Comparison of ENCODE assay signal across 16 cellular contexts in the genomic region with DNA sequence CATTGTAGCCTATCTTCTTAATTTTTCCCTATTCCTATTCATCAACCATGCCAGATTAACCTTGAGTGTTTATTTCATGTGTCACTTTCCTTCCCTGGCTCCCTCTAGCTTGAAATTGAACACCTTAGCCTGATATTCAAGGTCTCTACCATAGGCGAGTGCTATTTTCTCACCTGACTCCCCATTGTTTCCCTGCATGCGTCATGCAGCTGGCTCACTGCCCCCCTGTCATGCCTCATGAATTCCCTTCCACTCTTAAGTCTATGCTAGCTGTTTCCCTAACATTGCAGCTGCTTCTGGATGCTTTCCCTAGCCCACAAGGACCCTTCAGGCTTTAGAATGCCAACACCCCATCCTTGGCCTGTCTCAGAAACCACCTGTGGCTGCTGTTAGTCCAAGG. TPM values are rescaled to one million over a fixed set of nuclear protein-coding genes. Genes with fewer than 3 reads are reported as not detected.
DNase-seq lines count a peak whose midpoint lies in the region; ATAC-seq, FAIRE-seq and TF ChIP-seq lines count a peak whose summit lies in the region.
"Had no signal": no experiment of that assay in that cellular context is flagged by ENCODE, and none has a peak within 500 bp of the region (broad histone marks: within the 10 kb centered on the region; RNA-seq: fewer than 3 reads in every experiment).

No MANE protein-coding gene starts in this region.

- no peaks in the 10 kb centered on the region for H3K36me3 Mint-ChIP-seq in astrocyte (ENCODE audit: low read depth, unreplicated experiment)

- H3K9me3 Mint-ChIP-seq in astrocyte (ENCODE audit: unreplicated experiment): no peaks in the 10 kb centered on the region
- H3K9me3 Mint-ChIP-seq: activated naive CD8-positive, alpha-beta T cell treated with anti-CD3 and anti-CD28 coated beads, Interleukin-2, amount 50 U/mL, for 24 hours had no signal

- peaks cover 5% of the 10 kb centered on the region for H3K4me1 Mint-ChIP-seq in astrocyte (ENCODE audit: low read depth, unreplicated experiment)

- no peak overlapping the region for H3K9ac ChIP-seq in astrocyte (ENCODE audit: low read length)

- no peak for ATAC-seq in GM21447 (IDR thresholded peaks at IDR 0.05; ENCODE audit: unreplicated experiment)
- no peak for ATAC-seq in GM19452 (IDR thresholded peaks at IDR 0.05; ENCODE audit: unreplicated experiment)
- ATAC-seq in HG02763 (IDR thresholded peaks at IDR 0.05; ENCODE audit: unreplicated experiment): no peak
- ATAC-seq: activated naive CD8-positive, alpha-beta T cell treated with anti-CD3 and anti-CD28 coated beads, Interleukin-2, amount 50 U/mL, for 24 hours had no signal

- H3K79me2 ChIP-seq in astrocyte (ENCODE audit: insufficient read depth, low read length): no peaks in the 10 kb centered on the region

- TF ChIP-seq CTCF in astrocyte (IDR thresholded peaks at IDR 0.05; ENCODE audit: insufficient read depth, low read depth, low read length): no peak

- no peaks in the 10 kb centered on the region for H3K4me1 ChIP-seq in astrocyte (ENCODE audit: insufficient read depth, low read length)
- H3K4me1 ChIP-seq: A549, stomach had no signal

- H2AFZ ChIP-seq in astrocyte (ENCODE audit: low read depth, low read length): no peak overlapping the region

- H3K27me3 ChIP-seq in astrocyte (ENCODE audit: insufficient read depth, low read length): peaks cover 15% of the 10 kb centered on the region

- no peak overlapping the region for H3K4me3 Mint-ChIP-seq in astrocyte (ENCODE audit: unreplicated experiment)
- H3K4me3 Mint-ChIP-seq: activated naive CD8-positive, alpha-beta T cell treated with anti-CD3 and anti-CD28 coated beads, Interleukin-2, amount 50 U/mL, for 24 hours had no signal

- no peak overlapping the region for H3K4me2 ChIP-seq in astrocyte (ENCODE audit: low read length)
- H3K4me2 ChIP-seq: A549 had no signal

- in situ Hi-C loops in Caki2 (cut with HindIII; ENCODE audit: low pct_unique_long_range_greater_than_20kb, low sequenced_read_pairs): loop anchor here (10.0 kb wide), 1 partner anchor 159 kb away; no protein-coding TSS in a partner anchor

- no peak for FAIRE-seq in astrocyte (lab: Jason Lieb, UNC)
- FAIRE-seq: A549, frontal cortex had no signal

- H3K27ac Mint-ChIP-seq in astrocyte (ENCODE audit: unreplicated experiment): no peak overlapping the region
- H3K27ac Mint-ChIP-seq: activated naive CD8-positive, alpha-beta T cell treated with anti-CD3 and anti-CD28 coated beads, Interleukin-2, amount 50 U/mL, for 24 hours had no signal

- no peaks in the 10 kb centered on the region for H3K36me3 ChIP-seq in astrocyte (ENCODE audit: insufficient read depth, low read length)
- H3K36me3 ChIP-seq: stomach had no signal

- peaks cover 19% of the 10 kb centered on the region for H3K27me3 Mint-ChIP-seq in astrocyte (ENCODE audit: low read depth, unreplicated experiment)

- H3K27ac ChIP-seq in astrocyte (ENCODE audit: low read depth, low read length): no peak overlapping the region
- H3K27ac ChIP-seq: A549, stomach had no signal

- H4K20me1 ChIP-seq in astrocyte (ENCODE audit: insufficient read depth, low read length): no peaks in the 10 kb centered on the region

- H3K4me3 ChIP-seq in astrocyte (ENCODE audit: insufficient read depth, low read depth, low read length): no peak overlapping the region
- H3K4me3 ChIP-seq: A549, stomach had no signal

- DNase-seq in Caki2 (ENCODE audit: low read depth) (peak; percentile 85), NCI-H187 (lab: John Stamatoyannopoulos, UW) (peak; percentile 76 to 90), astrocyte (ENCODE audit: low read depth) (peak; percentile 36), iPS-NIHi11 (ENCODE audit: low spot score) (peak; percentile 50), GM19240 (ENCODE audit: insufficient read length, low spot score) (no peak)
- DNase-seq: activated naive CD8-positive, alpha-beta T cell treated with anti-CD3 and anti-CD28 coated beads, Interleukin-2, amount 50 U/mL, for 24 hours; activated T-cell treated with anti-CD3 and anti-CD28 coated beads, Interleukin-2, amount 50 U/mL, for 48 hours; cerebellar nuclear complex; Karpas-422; NCI-H1436; stomach had no signal

- no peaks in the 10 kb centered on the region for H3K9me3 ChIP-seq in astrocyte (ENCODE audit: insufficient read depth, low read depth, low read length)
- H3K9me3 ChIP-seq: A549, stomach had no signal

RNA-seq across cellular contexts. Expression of gene CD1D, which starts 56.7 kb away (rescaled TPM):
- 0.06 and 0.07 TPM in 2 replicates for total RNA-seq in Caki2 (2014; rRNA removed; shearing (Covaris generic); ENCODE audit: low replicate concordance)
- 0.18 TPM in 1 of 2 replicates, not detected in the other for total RNA-seq in astrocyte
